In genomic region chr6:79152269-79152737, GRCh38 we compare ENCODE assay signal across 1 cellular context.
TF ChIP-seq lines count a peak whose summit lies in the region.

No MANE protein-coding gene starts in this region.

TF ChIP-seq in A549, 52 proteins besides CTCF, POLR2A, EP300 and RAD21 (continued from another document):
- no peak for TF ChIP-seq FOSB (CRISPR knock-in tag; IDR thresholded peaks at IDR 0.05)
- no peak for TF ChIP-seq HOXA7 (CRISPR knock-in tag; IDR thresholded peaks at IDR 0.05)
- TF ChIP-seq CEBPB (IDR thresholded peaks at IDR 0.05): no peak
- no peak for TF ChIP-seq E2F6 (IDR thresholded peaks at IDR 0.05; ENCODE audit: borderline replicate concordance, low read depth)
- TF ChIP-seq NPAS2 (CRISPR knock-in tag; IDR thresholded peaks at IDR 0.05; ENCODE audit: borderline replicate concordance): no peak
- TF ChIP-seq USF2 (IDR thresholded peaks at IDR 0.05): no peak
- no peak for TF ChIP-seq RNF2 (IDR thresholded peaks at IDR 0.05; ENCODE audit: borderline replicate concordance, low read depth)
- TF ChIP-seq KDM5A (IDR thresholded peaks at IDR 0.05): no peak
